In genomic region chr2:10240161-10240681, GRCh38 we compare ENCODE assay signal across 18 cellular contexts.
DNase-seq lines count a peak whose midpoint lies in the region; ATAC-seq and TF ChIP-seq lines count a peak whose summit lies in the region.
"Had no signal": no experiment of that assay in that cellular context is flagged by ENCODE, and none has a peak within 500 bp of the region (broad histone marks: within the 10 kb centered on the region; RNA-seq: fewer than 3 reads in every experiment).

No MANE protein-coding gene starts in this region.

- peaks cover 10 to 19% (median 11%) of the 10 kb centered on the region in 3 donors for H3K27me3 Mint-ChIP-seq in CD14-positive monocyte (ENCODE audit: low read depth in 3 of 3)

- ATAC-seq in RWPE2 (ENCODE audit: low read depth) (no peak), lower lobe of right lung (no peak), HG03469 (IDR thresholded peaks at IDR 0.05; ENCODE audit: unreplicated experiment) (no peak)

- H3K27ac ChIP-seq in RWPE2 (ENCODE audit: poor library complexity, severe bottlenecking), result no peak overlapping the region
- H3K27ac ChIP-seq in lower lobe of right lung, result no peak overlapping the region
- H3K27ac ChIP-seq in spleen, result no peak overlapping the region
- H3K27ac ChIP-seq: KMS-11, PC-9 had no signal

- H3K27me3 ChIP-seq in RWPE2 (ENCODE audit: insufficient read depth, poor library complexity, severe bottlenecking) (no peaks in the 10 kb centered on the region), lower lobe of right lung (ENCODE audit: low read depth) (no peaks in the 10 kb centered on the region), spleen (replicated peaks in 1 of 7) (peaks cover 0 to 34% (median 0%) of the 10 kb centered on the region in 7 donors)
- H3K27me3 ChIP-seq: BE2C had no signal

- no peak overlapping the region for H3K27ac Mint-ChIP-seq in CD14-positive monocyte
- H3K27ac Mint-ChIP-seq: IgD-negative memory B cell had no signal

- TF ChIP-seq POLR2A in spleen (IDR thresholded peaks at IDR 0.05), result no peak

- DNase-seq in CD14-positive monocyte (ENCODE audit: low spot score) (peak; percentile 36), RWPE2 (ENCODE audit: low spot score) (peak; percentile 38), lower lobe of right lung (peak; percentile 20), spleen (peak; percentile 59), SKM-1 treated with dmso at 0.1 percent for 144 hours (lab: John Stamatoyannopoulos, UW; ENCODE audit: unreplicated experiment) (no peak)
- DNase-seq in effector CD4-positive, alpha-beta T cell, result no peak
- DNase-seq: BE2C, NCI-H1048, NCI-H1417 treated with DMSO at 0.1 percent for 48 hours, NCI-H1694 treated with DMSO at 0.1 percent for 48 hours, NCI-H2081, NCI-H2227 treated with DMSO at 0.1 percent for 48 hours, NCI-H526 treated with DMSO at 0.1 percent for 48 hours, PC-9, SHP77 treated with DMSO at 0.1 percent for 48 hours had no signal

- H3K36me3 ChIP-seq in RWPE2 (ENCODE audit: low read depth) (no peaks in the 10 kb centered on the region), lower lobe of right lung (no peaks in the 10 kb centered on the region), spleen (no peaks in the 10 kb centered on the region)
- H3K36me3 ChIP-seq: BE2C had no signal

- TF ChIP-seq CTCF in CD14-positive monocyte (IDR thresholded peaks at IDR 0.05) (no peak), RWPE2 (IDR thresholded peaks at IDR 0.05; ENCODE audit: poor library complexity, severe bottlenecking) (no peak), lower lobe of right lung (IDR thresholded peaks at IDR 0.05) (no peak), spleen (IDR thresholded peaks at IDR 0.05 in 8 of 11, conservative IDR thresholded peaks at IDR 0.05 in 3 of 11) (no peak)

- H3K4me1 ChIP-seq in RWPE2 (ENCODE audit: insufficient read depth, poor library complexity, severe bottlenecking), result no peaks in the 10 kb centered on the region
- H3K4me1 ChIP-seq in lower lobe of right lung, result peaks cover 16% of the 10 kb centered on the region
- peaks cover 0 to 34% (median 2%) of the 10 kb centered on the region in 6 donors for H3K4me1 ChIP-seq in spleen
- H3K4me1 ChIP-seq: BE2C had no signal

- 86 to 96% (median 91%) methylated on average over 11 to 18 of the region's 18 CpGs for WGBS in spleen, 5 donors

- H3K9me3 ChIP-seq in RWPE2 (ENCODE audit: severe bottlenecking), result no peaks in the 10 kb centered on the region
- H3K9me3 ChIP-seq in lower lobe of right lung, result no peaks in the 10 kb centered on the region
- H3K9me3 ChIP-seq in spleen, result no peaks in the 10 kb centered on the region
- H3K9me3 ChIP-seq: BE2C had no signal

- no peak overlapping the region for H3K4me3 Mint-ChIP-seq in CD14-positive monocyte
- H3K4me3 Mint-ChIP-seq: IgD-negative memory B cell had no signal

- peaks cover 0 to 2% (median 0%) of the 10 kb centered on the region in 7 donors for H3K9me3 Mint-ChIP-seq in CD14-positive monocyte
- H3K9me3 Mint-ChIP-seq: IgD-negative memory B cell had no signal

- H3K4me1 Mint-ChIP-seq in CD14-positive monocyte, result peaks cover 9% of the 10 kb centered on the region
- H3K4me1 Mint-ChIP-seq: IgD-negative memory B cell had no signal

- H3K4me3 ChIP-seq in RWPE2 (ENCODE audit: severe bottlenecking), result no peak overlapping the region
- H3K4me3 ChIP-seq in lower lobe of right lung, result no peak overlapping the region
- H3K4me3 ChIP-seq in spleen, result no peak overlapping the region
- H3K4me3 ChIP-seq: PC-9 had no signal

- peaks cover 0 to 3% of the 10 kb centered on the region in 2 donors for H3K36me3 Mint-ChIP-seq in CD14-positive monocyte
- H3K36me3 Mint-ChIP-seq: IgD-negative memory B cell had no signal

- intact Hi-C loops in CD14-positive monocyte (cut with micrococcal nuclease) (no loop called here), lower lobe of right lung (cut with DNase I) (no loop called here), spleen (cut with DNase I; ENCODE audit: low total_unique reads) (no loop called here)

Comparison
In these comparisons a context has a peak if more than half of its experiments do, and no peak if none do; other contexts are left out.
1. DNase-seq: peak in CD14-positive monocyte (single experiment), RWPE2 (single experiment), lower lobe of right lung (single experiment) and spleen (single experiment); none in SKM-1 treated with dmso at 0.1 percent for 144 hours (single experiment) and effector CD4-positive, alpha-beta T cell (single experiment).